8 cellular contexts compared by ENCODE assay signal in genomic region chr20:18057106-18057993, GRCh38. TPM values are rescaled to one million over a fixed set of nuclear protein-coding genes. Genes with fewer than 3 reads are reported as not detected.
DNase-seq lines count a peak whose midpoint lies in the region; ATAC-seq and TF ChIP-seq lines count a peak whose summit lies in the region.

TSS of gene OVOL2 (minus strand) at chr20:18057916. CDS start at chr20:18057634, 282 bp downstream.

- no peak within 1 kb of the TSS for H3K4ac ChIP-seq in neuronal stem cell (ENCODE audit: low read length)

- peak within 1 kb of the TSS; percentile 29 for H3K27ac Mint-ChIP-seq in endodermal cell

- peak within 1 kb of the TSS; percentile 71 for H3K14ac ChIP-seq in neuronal stem cell (ENCODE audit: low read length)

- H2BK15ac ChIP-seq in neuronal stem cell (ENCODE audit: low read length), result peak within 1 kb of the TSS; percentile 75

- H3K4me3 Mint-ChIP-seq in endodermal cell, result peak within 1 kb of the TSS; percentile 61

- H3K4me1 Mint-ChIP-seq in endodermal cell, result peaks cover 24% of the 10 kb centered on the region

- H4K91ac ChIP-seq in neuronal stem cell (ENCODE audit: low read depth, low read length, poor library complexity), result no peak within 1 kb of the TSS

- no peak within 1 kb of the TSS for H2BK12ac ChIP-seq in neuronal stem cell (ENCODE audit: low read length)

- no peaks in the 10 kb centered on the region for H3K79me1 ChIP-seq in neuronal stem cell (ENCODE audit: low read depth, low read length)

- H2BK120ac ChIP-seq in neuronal stem cell (ENCODE audit: low read depth, low read length), result no peak within 1 kb of the TSS

- CTCF ChIA-PET in SK-N-SH (lab: Yijun Ruan, JAX), result interaction anchor here (0.7 kb wide), 1 partner anchor 22 kb away, joined by 3 read pairs; no protein-coding TSS in a partner anchor
- CTCF ChIA-PET in OCI-LY7 (lab: Charles Lee; ENCODE audit: unreplicated experiment), result no interaction called here

- H3F3A ChIP-seq in SK-N-SH (replicated peaks; ENCODE audit: insufficient read depth), result no peaks in the 10 kb centered on the region

- H3K27ac ChIP-seq in SK-N-SH (ENCODE audit: low read depth in 2 of 2, low read length in 1 of 2), result no peak within 1 kb of the TSS
- H3K27ac ChIP-seq in endodermal cell (ENCODE audit: low read depth, low read length), result no peak within 1 kb of the TSS
- H3K27ac ChIP-seq in neuronal stem cell (replicated peaks; ENCODE audit: low read length), result no peak within 1 kb of the TSS
- no peak within 1 kb of the TSS for H3K27ac ChIP-seq in OCI-LY7 (ENCODE audit: low read depth, low read length, poor library complexity, severe bottlenecking)

- no peak for TF ChIP-seq CTCF in SK-N-SH (IDR thresholded peaks at IDR 0.05)
- TF ChIP-seq CTCF in endodermal cell (conservative IDR thresholded peaks at IDR 0.05), result no peak
- no peak for TF ChIP-seq CTCF in OCI-LY7 (conservative IDR thresholded peaks at IDR 0.05; ENCODE audit: low read length)

- TF ChIP-seq EP300 in SK-N-SH (IDR thresholded peaks at IDR 0.05; ENCODE audit: borderline replicate concordance in 1 of 2, low read depth in 1 of 2, low read length in 1 of 2), result no peak

- H4K20me1 ChIP-seq in SK-N-SH (ENCODE audit: insufficient read depth) (no peaks in the 10 kb centered on the region), OCI-LY7 (ENCODE audit: insufficient read depth, low read length) (no peaks in the 10 kb centered on the region)

- DNase-seq in SK-N-SH (peak; percentile 52), NCI-H510A treated with DMSO at 0.1 percent for 48 hours (lab: John Stamatoyannopoulos, UW) (peak; percentile 91), endodermal cell (peak; percentile 94), neuronal stem cell (ENCODE audit: low spot score) (no peak), OCI-LY7 (ENCODE audit: low spot score) (no peak)

- H3K4me1 ChIP-seq in SK-N-SH (ENCODE audit: control insufficient read depth in 1 of 2, insufficient read depth in 2 of 2, low read depth in 1 of 2, low read length in 1 of 2) (peaks cover 0 to 4% of the 10 kb centered on the region in 2 experiments; a peak in 1 of 4 replicates), endodermal cell (ENCODE audit: control insufficient read depth, insufficient read depth, low read length) (peaks cover 4% of the 10 kb centered on the region), neuronal stem cell (ENCODE audit: control insufficient read depth in 2 of 2, insufficient read depth in 1 of 2, low read depth in 1 of 2, low read length in 2 of 2) (peaks cover 0 to 4% of the 10 kb centered on the region in 2 donors), OCI-LY7 (ENCODE audit: insufficient read depth, low read length, poor library complexity, severe bottlenecking) (no peaks in the 10 kb centered on the region)

- H3K4me2 ChIP-seq in SK-N-SH, result peak within 1 kb of the TSS; percentile 44; the same call in 1 of the 2 replicates
- H3K4me2 ChIP-seq in neuronal stem cell (ENCODE audit: insufficient read depth, low read length, poor library complexity, severe bottlenecking), result peak within 1 kb of the TSS; percentile 88
- no peak within 1 kb of the TSS for H3K4me2 ChIP-seq in OCI-LY7 (ENCODE audit: low read length)

- WGBS in SK-N-SH (ENCODE audit: low lambda C conversion rate), result 6% methylated on average over 43 of the region's 72 CpGs
- 0 to 1% methylated on average over 13 to 69 of the region's 72 CpGs for WGBS in endodermal cell (ENCODE audit: insufficient coverage in 1 of 2, insufficient read length in 1 of 2), 2 experiments
- no CpG with 5 or more reads among the region's 72 CpGs for WGBS in neuronal stem cell (ENCODE audit: extremely low coverage in 2 of 2, insufficient read length in 2 of 2, insufficient replicate concordance in 1 of 2), 2 donors

- no peak for ATAC-seq in SK-N-SH treated with all-trans-retinoic acid at 6 μM for 48 hours
- ATAC-seq in GM21423 (IDR thresholded peaks at IDR 0.05; ENCODE audit: unreplicated experiment), result no peak
- ATAC-seq in HG03354 (IDR thresholded peaks at IDR 0.05; ENCODE audit: poor library complexity, severe bottlenecking, unreplicated experiment), result no peak

- H3K27me3 ChIP-seq in SK-N-SH (ENCODE audit: insufficient read depth), result peaks cover 91% of the 10 kb centered on the region
- H3K27me3 ChIP-seq in endodermal cell (ENCODE audit: control insufficient read depth, insufficient read depth, low read length, poor library complexity, severe bottlenecking), result peaks cover 75% of the 10 kb centered on the region
- peaks cover 36 to 99% (median 68%) of the 10 kb centered on the region in 3 experiments for H3K27me3 ChIP-seq in neuronal stem cell (ENCODE audit: control insufficient read depth in 3 of 3, insufficient read depth in 3 of 3, low read depth in 1 of 3, low read length in 3 of 3)

- H3K4me3 ChIP-seq in SK-N-SH (ENCODE audit: low read depth in 2 of 2, low read length in 1 of 2), result peak within 1 kb of the TSS in 1 of 2 experiments; percentile 10; a peak in 2 of 4 replicates
- H3K4me3 ChIP-seq in endodermal cell (ENCODE audit: low read length), result peak within 1 kb of the TSS; percentile 79
- H3K4me3 ChIP-seq in neuronal stem cell (ENCODE audit: low read length in 2 of 2), result peak within 1 kb of the TSS in 1 of 2 donors; percentile 76
- no peak within 1 kb of the TSS for H3K4me3 ChIP-seq in OCI-LY7 (ENCODE audit: low read depth, low read length, poor library complexity, severe bottlenecking)

- no peaks in the 10 kb centered on the region for H3K9me3 ChIP-seq in SK-N-SH
- no peaks in the 10 kb centered on the region for H3K9me3 ChIP-seq in endodermal cell (ENCODE audit: control insufficient read depth, low read length)
- H3K9me3 ChIP-seq in neuronal stem cell (replicated peaks in 1 of 2; ENCODE audit: control insufficient read depth in 2 of 2, insufficient read depth in 1 of 2, low read depth in 1 of 2, low read length in 2 of 2), result peaks cover 0 to 5% of the 10 kb centered on the region in 2 donors
- no peaks in the 10 kb centered on the region for H3K9me3 ChIP-seq in OCI-LY7 (ENCODE audit: low read length)

- H3K9me3 Mint-ChIP-seq in endodermal cell, result no peaks in the 10 kb centered on the region

- H4K8ac ChIP-seq in neuronal stem cell (ENCODE audit: low read depth, low read length), result no peak within 1 kb of the TSS

- POLR2A ChIA-PET in SK-N-SH (lab: Yijun Ruan, JAX) (no interaction called here), OCI-LY7 (lab: Charles Lee) (interaction anchor here (0.7 kb wide), 1 partner anchor 595 kb away, joined by 3 read pairs; no protein-coding TSS in a partner anchor)

- no peak for TF ChIP-seq RAD21 in SK-N-SH (IDR thresholded peaks at IDR 0.05; ENCODE audit: low read length)

- no peak within 1 kb of the TSS for H2BK5ac ChIP-seq in neuronal stem cell (ENCODE audit: low read length)

- H3K27me3 Mint-ChIP-seq in endodermal cell (ENCODE audit: insufficient read depth), result peaks cover 35% of the 10 kb centered on the region

- intact Hi-C loops in OCI-LY7 (cut with micrococcal nuclease; ENCODE audit: unreplicated experiment), result no loop called here

- peak within 1 kb of the TSS; percentile 87 for H3K18ac ChIP-seq in neuronal stem cell (ENCODE audit: low read length)

- H3K36me3 Mint-ChIP-seq in endodermal cell (ENCODE audit: low read depth), result peaks cover 9% of the 10 kb centered on the region

- H3K9me2 ChIP-seq in SK-N-SH (no peaks in the 10 kb centered on the region), OCI-LY7 (ENCODE audit: insufficient read depth, low read length) (no peaks in the 10 kb centered on the region)

- H3K23ac ChIP-seq in neuronal stem cell (ENCODE audit: low read depth, low read length, poor library complexity), result peak within 1 kb of the TSS; percentile 91

- BruUV-seq in OCI-LY7 (replicated peaks; lab: Mats Ljungman, UMichigan), result no TSS peak

- H3K9ac ChIP-seq in SK-N-SH (no peak within 1 kb of the TSS), endodermal cell (ENCODE audit: extremely low read depth, low read length, poor library complexity, severe bottlenecking) (no peak within 1 kb of the TSS), neuronal stem cell (ENCODE audit: low read depth, low read length, poor library complexity) (peak within 1 kb of the TSS; percentile 44)

- peak within 1 kb of the TSS; percentile 75 for H2AK5ac ChIP-seq in neuronal stem cell (ENCODE audit: low read depth, low read length)

- H3K79me2 ChIP-seq in SK-N-SH (ENCODE audit: insufficient read depth) (no peaks in the 10 kb centered on the region), OCI-LY7 (ENCODE audit: insufficient read depth, low read depth, low read length) (no peaks in the 10 kb centered on the region)

- no peaks in the 10 kb centered on the region for H3K36me3 ChIP-seq in SK-N-SH (replicated peaks in 1 of 2; ENCODE audit: control insufficient read depth in 1 of 2, insufficient read depth in 2 of 2, low read length in 1 of 2)
- no peaks in the 10 kb centered on the region for H3K36me3 ChIP-seq in endodermal cell (ENCODE audit: control insufficient read depth, insufficient read depth, low read length)
- H3K36me3 ChIP-seq in neuronal stem cell (replicated peaks in 1 of 2; ENCODE audit: control insufficient read depth in 2 of 2, insufficient read depth in 2 of 2, low read length in 2 of 2), result no peaks in the 10 kb centered on the region
- H3K36me3 ChIP-seq in OCI-LY7 (ENCODE audit: insufficient read depth, low read length), result no peaks in the 10 kb centered on the region

- H2AFZ ChIP-seq in SK-N-SH (ENCODE audit: low read depth) (no peak within 1 kb of the TSS), neuronal stem cell (ENCODE audit: low read length) (peak within 1 kb of the TSS; percentile 79), OCI-LY7 (ENCODE audit: low read length) (no peak within 1 kb of the TSS)

TF ChIP-seq in SK-N-SH, 30 proteins besides CTCF, POLR2A, EP300 and RAD21 (continues in another document):
- 0 out of 2 replicates have a peak, but pooled peaks have one; percentile 81 for TF ChIP-seq EZH2phosphoT487 (IDR thresholded peaks at IDR 0.05; ENCODE audit: borderline replicate concordance, low read depth)

TF ChIP-seq in SK-N-SH treated with all-trans-retinoic acid at 6 μM for 48 hours, 23 proteins besides CTCF, POLR2A, EP300 and RAD21 (continues in another document):
- TF ChIP-seq CSDC2 (CRISPR knock-in tag; IDR thresholded peaks at IDR 0.05) (no peak), ZNF565 (CRISPR knock-in tag; conservative IDR thresholded peaks at IDR 0.05; ENCODE audit: low read depth) (no peak), RARB (CRISPR knock-in tag; IDR thresholded peaks at IDR 0.05) (no peak), ZNF8 (CRISPR knock-in tag; IDR thresholded peaks at IDR 0.05) (no peak), OSR1 (CRISPR knock-in tag; IDR thresholded peaks at IDR 0.05) (no peak)

RNA-seq across cellular contexts. Expression of gene OVOL2, which starts in this region (rescaled TPM):
- not detected in 2 replicates for polyA plus RNA-seq in SK-N-SH (2012; rRNA removed)
- not detected in 2 replicates for polyA plus RNA-seq in SK-N-SH (2012; cell fraction: cytosol; rRNA removed)
- polyA plus RNA-seq in SK-N-SH (2012; cell fraction: nucleus; rRNA removed), result not detected in 2 replicates
- total RNA-seq in endodermal cell, result 10 to 100 TPM; 15.3 to 17.0 TPM
- 0.96 TPM for polyA plus RNA-seq in endodermal cell (2013, experiment 1 of 2)
- 1.2 TPM for polyA plus RNA-seq in endodermal cell (2013, experiment 2 of 2)
- polyA plus RNA-seq in neuronal stem cell (2013, experiment 1 of 2), result not detected
- 0.03 TPM for polyA plus RNA-seq in neuronal stem cell (2013, experiment 2 of 2)
- total RNA-seq in OCI-LY7 (2014; rRNA removed; shearing (Covaris generic)), result not detected in 2 replicates
- total RNA-seq in OCI-LY7 (2022), result not detected in 2 replicates

Comparison
In these comparisons a context has a peak if more than half of its experiments do, and no peak if none do; other contexts are left out.
1. RNA of gene OVOL2 (total RNA-seq): 15.3 to 17.0 TPM in endodermal cell; not detected in OCI-LY7; every median in the first group is over 10 times any median in the second.
2. Peak in DNase-seq and H3K4me2 ChIP-seq in SK-N-SH; RNA of the gene not detected or under 1 TPM.
3. DNase-seq: peak in NCI-H510A treated with DMSO at 0.1 percent for 48 hours (single experiment) and endodermal cell (single experiment); none in neuronal stem cell (single experiment) and OCI-LY7 (single experiment).